8 cellular contexts compared by ENCODE assay signal in genomic region chr17:75088902-75089417, GRCh38. TPM values are rescaled to one million over a fixed set of nuclear protein-coding genes. Genes with fewer than 3 reads are reported as not detected.
DNase-seq lines count a peak whose midpoint lies in the region; ATAC-seq and TF ChIP-seq lines count a peak whose summit lies in the region.

No MANE protein-coding gene starts in this region.

- H3K36me3 ChIP-seq in tibial artery, result no peaks in the 10 kb centered on the region
- H3K36me3 ChIP-seq in effector memory CD4-positive, alpha-beta T cell (ENCODE audit: control insufficient read depth, insufficient read depth, low read length), result no peaks in the 10 kb centered on the region

- no peaks in the 10 kb centered on the region for H3K27me3 Mint-ChIP-seq in activated CD4-positive, alpha-beta T cell treated with anti-CD3 and anti-CD28 coated beads, Interleukin-2, amount 10 ng/mL, durations not matched to agents 7 days and 5 days
- H3K27me3 Mint-ChIP-seq in activated T-cell treated with anti-CD3 and anti-CD28 coated beads, Interleukin-2, amount 50 U/mL, for 72 hours (ENCODE audit: low read depth), result no peaks in the 10 kb centered on the region

- H3K9me3 ChIP-seq in tibial artery, result no peaks in the 10 kb centered on the region
- H3K9me3 ChIP-seq in effector memory CD4-positive, alpha-beta T cell (ENCODE audit: control insufficient read depth, low read length), result no peaks in the 10 kb centered on the region

- H3K27me3 ChIP-seq in tibial artery, result peaks cover 0 to 8% of the 10 kb centered on the region in 2 donors
- no peaks in the 10 kb centered on the region for H3K27me3 ChIP-seq in effector memory CD4-positive, alpha-beta T cell (replicated peaks; ENCODE audit: control insufficient read depth, insufficient read depth, low read length, poor library complexity, severe bottlenecking)

- intact Hi-C loops in tibial artery (cut with DNase I; ENCODE audit: low total_unique reads), result no loop called here

- H3K36me3 Mint-ChIP-seq in activated CD4-positive, alpha-beta T cell treated with anti-CD3 and anti-CD28 coated beads, Interleukin-2, amount 10 ng/mL, durations not matched to agents 7 days and 5 days (ENCODE audit: low read depth), result no peaks in the 10 kb centered on the region
- H3K36me3 Mint-ChIP-seq in activated T-cell treated with anti-CD3 and anti-CD28 coated beads, Interleukin-2, amount 50 U/mL, for 72 hours (ENCODE audit: insufficient read depth in 2 of 2), result no peaks in the 10 kb centered on the region

- H3K27ac Mint-ChIP-seq in activated CD4-positive, alpha-beta T cell treated with anti-CD3 and anti-CD28 coated beads, Interleukin-2, amount 10 ng/mL, durations not matched to agents 7 days and 5 days, result peak overlapping the region; percentile 86
- no peak overlapping the region for H3K27ac Mint-ChIP-seq in activated T-cell treated with anti-CD3 and anti-CD28 coated beads, Interleukin-2, amount 50 U/mL, for 72 hours

- peaks cover 0 to 46% (median 14%) of the 10 kb centered on the region in 4 donors for H3K4me1 ChIP-seq in tibial artery
- peaks cover 9% of the 10 kb centered on the region for H3K4me1 ChIP-seq in effector memory CD4-positive, alpha-beta T cell (ENCODE audit: control insufficient read depth, insufficient read depth, low read length, poor library complexity, severe bottlenecking)

- H3K9me3 Mint-ChIP-seq in activated CD4-positive, alpha-beta T cell treated with anti-CD3 and anti-CD28 coated beads, Interleukin-2, amount 10 ng/mL, durations not matched to agents 7 days and 5 days, result no peaks in the 10 kb centered on the region
- no peaks in the 10 kb centered on the region for H3K9me3 Mint-ChIP-seq in activated T-cell treated with anti-CD3 and anti-CD28 coated beads, Interleukin-2, amount 50 U/mL, for 72 hours

- peaks cover 59% of the 10 kb centered on the region for H3K4me1 Mint-ChIP-seq in activated CD4-positive, alpha-beta T cell treated with anti-CD3 and anti-CD28 coated beads, Interleukin-2, amount 10 ng/mL, durations not matched to agents 7 days and 5 days
- H3K4me1 Mint-ChIP-seq in activated T-cell treated with anti-CD3 and anti-CD28 coated beads, Interleukin-2, amount 50 U/mL, for 72 hours (ENCODE audit: low read depth), result peaks cover 55% of the 10 kb centered on the region

- H3K27ac ChIP-seq in tibial artery, result peak overlapping the region; percentile 45 to 54
- H3K27ac ChIP-seq in effector memory CD4-positive, alpha-beta T cell (ENCODE audit: insufficient read depth, low read length, poor library complexity, severe bottlenecking), result no peak overlapping the region

- no peak for DNase-seq in activated CD4-positive, alpha-beta T cell treated with anti-CD3 and anti-CD28 coated beads, Interleukin-2, amount 10 ng/mL, durations not matched to agents 7 days and 5 days
- DNase-seq in activated CD4-positive, alpha-beta T cell treated with anti-CD3 and anti-CD28 coated beads, Interleukin-2, amount 50 U/mL, for 4 hours, result no peak
- no peak for DNase-seq in activated T-cell treated with anti-CD3 and anti-CD28 coated beads, Interleukin-2, amount 50 U/mL, for 72 hours
- DNase-seq in iPS-NIHi7 (ENCODE audit: extremely low spot score) (peak; percentile 56), tibial artery (no peak), NCI-H1436 (lab: John Stamatoyannopoulos, UW) (no peak), D341Med (ENCODE audit: low spot score) (no peak)
- no peak for DNase-seq in effector memory CD4-positive, alpha-beta T cell

- H3K4me3 ChIP-seq in tibial artery, result peak overlapping the region in 1 of 2 donors; percentile 53
- H3K4me3 ChIP-seq in effector memory CD4-positive, alpha-beta T cell (ENCODE audit: insufficient read depth, low read depth, low read length, poor library complexity, severe bottlenecking), result no peak overlapping the region

- CTCF ChIA-PET in activated CD4-positive, alpha-beta T cell treated with anti-CD3 and anti-CD28 coated beads, Interleukin-2, amount 10 ng/mL, durations not matched to agents 7 days and 5 days (lab: Charles Lee), result interaction anchor here (0.6 to 2.2 kb wide), 9 partner anchors 10 to 511 kb away, joined by 3 to 10 read pairs (median 4); no protein-coding TSS in a partner anchor

- H3K4me3 Mint-ChIP-seq in activated CD4-positive, alpha-beta T cell treated with anti-CD3 and anti-CD28 coated beads, Interleukin-2, amount 10 ng/mL, durations not matched to agents 7 days and 5 days, result peak overlapping the region; percentile 78
- H3K4me3 Mint-ChIP-seq in activated T-cell treated with anti-CD3 and anti-CD28 coated beads, Interleukin-2, amount 50 U/mL, for 72 hours, result peak overlapping the region; percentile 56 to 91

- peak; percentile 50 to 60 for ATAC-seq in activated T-cell treated with anti-CD3 and anti-CD28 coated beads, Interleukin-2, amount 50 U/mL, for 72 hours (replicated peaks in 1 of 2)

- TF ChIP-seq CTCF in tibial artery (IDR thresholded peaks at IDR 0.05), result no peak

- POLR2A ChIA-PET in activated CD4-positive, alpha-beta T cell treated with anti-CD3 and anti-CD28 coated beads, Interleukin-2, amount 10 ng/mL, durations not matched to agents 7 days and 5 days (lab: Charles Lee), result no interaction called here

RNA-seq across cellular contexts. Expression of gene SLC16A5, which starts 1.2 kb away (rescaled TPM):
- total RNA-seq in activated CD4-positive, alpha-beta T cell treated with anti-CD3 and anti-CD28 coated beads, Interleukin-2, amount 10 ng/mL, durations not matched to agents 7 days and 5 days, result 10 to 100 TPM; 11.4 to 12.2 TPM
- 1 to 10 TPM; 7.5 to 9.8 TPM for total RNA-seq in activated T-cell treated with anti-CD3 and anti-CD28 coated beads, Interleukin-2, amount 50 U/mL, for 72 hours

RNA-seq across cellular contexts. Expression of gene ARMC7, which starts 20.8 kb away (rescaled TPM):
- total RNA-seq in activated CD4-positive, alpha-beta T cell treated with anti-CD3 and anti-CD28 coated beads, Interleukin-2, amount 10 ng/mL, durations not matched to agents 7 days and 5 days, result 10 to 100 TPM; 18.5 to 18.8 TPM
- 10 to 100 TPM; 10.6 to 12.9 TPM for total RNA-seq in activated T-cell treated with anti-CD3 and anti-CD28 coated beads, Interleukin-2, amount 50 U/mL, for 72 hours

RNA-seq across cellular contexts. Expression of gene KCTD2, which starts 41.9 kb away (rescaled TPM):
- 10 to 100 TPM; 21.7 TPM for total RNA-seq in activated CD4-positive, alpha-beta T cell treated with anti-CD3 and anti-CD28 coated beads, Interleukin-2, amount 10 ng/mL, durations not matched to agents 7 days and 5 days
- total RNA-seq in activated T-cell treated with anti-CD3 and anti-CD28 coated beads, Interleukin-2, amount 50 U/mL, for 72 hours, result 10 to 100 TPM; 21.4 to 24.1 TPM

RNA-seq across cellular contexts. Expression of gene ATP5PD, which starts 42.2 kb away (rescaled TPM):
- 100 to 1,000 TPM; 252 to 259 TPM for total RNA-seq in activated CD4-positive, alpha-beta T cell treated with anti-CD3 and anti-CD28 coated beads, Interleukin-2, amount 10 ng/mL, durations not matched to agents 7 days and 5 days
- total RNA-seq in activated T-cell treated with anti-CD3 and anti-CD28 coated beads, Interleukin-2, amount 50 U/mL, for 72 hours, result 100 to 1,000 TPM; 125 to 147 TPM

RNA-seq across cellular contexts. Expression of gene NT5C, which starts 42.6 kb away (rescaled TPM):
- 10 to 100 TPM; 45.2 to 50.4 TPM for total RNA-seq in activated CD4-positive, alpha-beta T cell treated with anti-CD3 and anti-CD28 coated beads, Interleukin-2, amount 10 ng/mL, durations not matched to agents 7 days and 5 days
- total RNA-seq in activated T-cell treated with anti-CD3 and anti-CD28 coated beads, Interleukin-2, amount 50 U/mL, for 72 hours, result 10 to 100 TPM; 56.5 to 65.9 TPM
